ENCODE assay signal across 28 cellular contexts in genomic region chr13:98303858-98304257, GRCh38.
"Had no signal": no experiment of that assay in that cellular context is flagged by ENCODE, and none has a peak within 500 bp of the region (broad histone marks: within the 10 kb centered on the region; RNA-seq: fewer than 3 reads in every experiment).

No MANE protein-coding gene starts in this region.

- H3K36me3 ChIP-seq: adrenal gland, WERI-Rb-1 had no signal

- DNase-seq: activated CD4-positive, alpha-beta T cell treated with anti-CD3 and anti-CD28 coated beads for 4 hours; activated CD8-positive, alpha-beta memory T cell treated with anti-CD3 and anti-CD28 coated beads, Interleukin-2, amount 50 U/mL, for 4 hours; activated CD8-positive, alpha-beta T cell treated with anti-CD3 and anti-CD28 coated beads for 36 hours; activated naive CD4-positive, alpha-beta T cell treated with anti-CD3 and anti-CD28 coated beads, Interleukin-2, amount 50 U/mL, for 16 hours; activated naive CD8-positive, alpha-beta T cell treated with anti-CD3 and anti-CD28 coated beads, Interleukin-2, amount 10 ng/mL, durations not matched to agents 7 days and 5 days; activated T-cell treated with anti-CD3 and anti-CD28 coated beads, Interleukin-2, amount 50 U/mL, for 72 hours; adrenal gland; anterior cingulate cortex; Kasumi-1; KBM-7; NCI-H1105 treated with DMSO at 0.1 percent for 48 hours; NCI-H1436 treated with DMSO at 0.1 percent for 48 hours; NCI-H187; NCI-H2081; NCI-H2171; NCI-H2227 treated with DMSO at 0.1 percent for 48 hours; NCI-H446 treated with DMSO at 0.1 percent for 48 hours; NCI-H524 treated with DMSO at 0.1 percent for 48 hours; NCI-H748 treated with DMSO at 0.1 percent for 48 hours; OCI-M1; RPMI8226; T-cell; WERI-Rb-1 had no signal

- H3K4me3 Mint-ChIP-seq: activated CD8-positive, alpha-beta T cell treated with anti-CD3 and anti-CD28 coated beads for 36 hours; activated naive CD8-positive, alpha-beta T cell treated with anti-CD3 and anti-CD28 coated beads, Interleukin-2, amount 10 ng/mL, durations not matched to agents 7 days and 5 days; activated T-cell treated with anti-CD3 and anti-CD28 coated beads, Interleukin-2, amount 50 U/mL, for 72 hours; T-cell had no signal

- H3K9me3 Mint-ChIP-seq: activated CD8-positive, alpha-beta T cell treated with anti-CD3 and anti-CD28 coated beads for 36 hours; activated naive CD8-positive, alpha-beta T cell treated with anti-CD3 and anti-CD28 coated beads, Interleukin-2, amount 10 ng/mL, durations not matched to agents 7 days and 5 days; activated T-cell treated with anti-CD3 and anti-CD28 coated beads, Interleukin-2, amount 50 U/mL, for 72 hours; activated T-helper 2 cell treated with anti-CD3 and anti-CD28 coated beads, Interferon-gamma antibody, Interleukin-2, Interleukin-4, amounts not matched to agents 10 μg/mL and 5 μg/mL and 100 μg/mL, durations not matched to agents 14 hours and 24 hours and 36 hours; T-cell had no signal

- H3K4me3 ChIP-seq: adrenal gland, SK-N-MC had no signal

- H3K4me1 Mint-ChIP-seq: activated naive CD8-positive, alpha-beta T cell treated with anti-CD3 and anti-CD28 coated beads, Interleukin-2, amount 10 ng/mL, durations not matched to agents 7 days and 5 days; T-cell had no signal

- H3K27ac Mint-ChIP-seq: activated CD8-positive, alpha-beta T cell treated with anti-CD3 and anti-CD28 coated beads for 36 hours; activated naive CD8-positive, alpha-beta T cell treated with anti-CD3 and anti-CD28 coated beads, Interleukin-2, amount 10 ng/mL, durations not matched to agents 7 days and 5 days; activated T-cell treated with anti-CD3 and anti-CD28 coated beads, Interleukin-2, amount 50 U/mL, for 72 hours; activated T-helper 2 cell treated with anti-CD3 and anti-CD28 coated beads, Interferon-gamma antibody, Interleukin-2, Interleukin-4, amounts not matched to agents 10 μg/mL and 5 μg/mL and 100 μg/mL, durations not matched to agents 14 hours and 24 hours and 36 hours; T-cell had no signal

- H3K9me3 ChIP-seq: adrenal gland had no signal

- H3K36me3 Mint-ChIP-seq: activated naive CD8-positive, alpha-beta T cell treated with anti-CD3 and anti-CD28 coated beads, Interleukin-2, amount 10 ng/mL, durations not matched to agents 7 days and 5 days; T-cell had no signal

- H3K27me3 ChIP-seq: adrenal gland had no signal

- H3K27ac ChIP-seq: adrenal gland, SK-N-MC, WERI-Rb-1 had no signal

- ATAC-seq: activated CD4-positive, CD25-positive, alpha-beta regulatory T cell treated with anti-CD3 and anti-CD28 coated beads, Interleukin-2, amount 50 U/mL, for 24 hours; activated CD8-positive, alpha-beta T cell treated with anti-CD3 and anti-CD28 coated beads for 36 hours; activated T-cell treated with anti-CD3 and anti-CD28 coated beads, Interleukin-2, amount 50 U/mL, for 72 hours; Panc1; Right ventricle myocardium inferior; T-cell had no signal

- H3K27me3 Mint-ChIP-seq: activated CD8-positive, alpha-beta T cell treated with anti-CD3 and anti-CD28 coated beads for 36 hours had no signal
